24 cellular contexts compared by ENCODE assay signal in genomic region chr6:23277521-23278227, GRCh38.
"Had no signal": no experiment of that assay in that cellular context is flagged by ENCODE, and none has a peak within 500 bp of the region (broad histone marks: within the 10 kb centered on the region; RNA-seq: fewer than 3 reads in every experiment).

No MANE protein-coding gene starts in this region.

- FAIRE-seq: keratinocyte, TTC549 had no signal

- H3K36me3 Mint-ChIP-seq: activated naive CD4-positive, alpha-beta T cell treated with anti-CD3 and anti-CD28 coated beads, Interleukin-2, amount 50 U/mL, for 24 hours had no signal

- H3K27me3 ChIP-seq: breast epithelium, gastroesophageal sphincter, heart left ventricle, spleen, thyroid gland had no signal

- H3K4me3 Mint-ChIP-seq: activated CD8-positive, alpha-beta T cell treated with anti-CD3 and anti-CD28 coated beads, Interleukin-2, amount 10 ng/mL, durations not matched to agents 7 days and 5 days; activated naive CD4-positive, alpha-beta T cell treated with anti-CD3 and anti-CD28 coated beads, Interleukin-2, amount 50 U/mL, for 24 hours; activated T-helper 1 cell treated with anti-CD3 and anti-CD28 coated beads, Interleukin-12 subunit alpha, Interleukin-12 subunit beta, Interleukin-2, Interleukin-4 antibody, amounts not matched to agents 30 ng/mL and 10 ng/mL and 1 ng/mL, durations not matched to agents 14 hours and 24 hours and 36 hours; natural killer cell treated with Interleukin-12 subunit alpha and Interleukin-12 subunit beta and Interleukin-15 and Interleukin-18, amount 100 ng/mL, for 72 hours had no signal

- H3K27me3 Mint-ChIP-seq: activated naive CD4-positive, alpha-beta T cell treated with anti-CD3 and anti-CD28 coated beads, Interleukin-2, amount 50 U/mL, for 24 hours; natural killer cell treated with Interleukin-12 subunit alpha and Interleukin-12 subunit beta and Interleukin-15 and Interleukin-18, amount 100 ng/mL, for 72 hours had no signal

- H3K4me1 Mint-ChIP-seq: activated naive CD4-positive, alpha-beta T cell treated with anti-CD3 and anti-CD28 coated beads, Interleukin-2, amount 50 U/mL, for 24 hours had no signal

- H3K27ac ChIP-seq: breast epithelium, epithelial cell of prostate, gastroesophageal sphincter, heart left ventricle, lower lobe of right lung, spleen, thyroid gland had no signal

- H3K9me3 Mint-ChIP-seq: activated naive CD4-positive, alpha-beta T cell treated with anti-CD3 and anti-CD28 coated beads, Interleukin-2, amount 50 U/mL, for 24 hours; activated T-helper 1 cell treated with anti-CD3 and anti-CD28 coated beads, Interleukin-12 subunit alpha, Interleukin-12 subunit beta, Interleukin-2, Interleukin-4 antibody, amounts not matched to agents 30 ng/mL and 10 ng/mL and 1 ng/mL, durations not matched to agents 14 hours and 24 hours and 36 hours; natural killer cell treated with Interleukin-12 subunit alpha and Interleukin-12 subunit beta and Interleukin-15 and Interleukin-18, amount 100 ng/mL, for 72 hours had no signal

- H3K27ac Mint-ChIP-seq: activated CD8-positive, alpha-beta T cell treated with anti-CD3 and anti-CD28 coated beads, Interleukin-2, amount 10 ng/mL, durations not matched to agents 7 days and 5 days; activated naive CD4-positive, alpha-beta T cell treated with anti-CD3 and anti-CD28 coated beads, Interleukin-2, amount 50 U/mL, for 24 hours; activated T-helper 1 cell treated with anti-CD3 and anti-CD28 coated beads, Interleukin-12 subunit alpha, Interleukin-12 subunit beta, Interleukin-2, Interleukin-4 antibody, amounts not matched to agents 30 ng/mL and 10 ng/mL and 1 ng/mL, durations not matched to agents 14 hours and 24 hours and 36 hours; natural killer cell treated with Interleukin-12 subunit alpha and Interleukin-12 subunit beta and Interleukin-15 and Interleukin-18, amount 100 ng/mL, for 72 hours had no signal

- H3K36me3 ChIP-seq: breast epithelium, gastroesophageal sphincter, heart left ventricle, lower lobe of right lung, spleen, thyroid gland had no signal

- DNase-seq: activated CD4-positive, alpha-beta T cell treated with anti-CD3 and anti-CD28 coated beads for 1 hour; activated CD4-positive, alpha-beta T cell treated with anti-CD3 and anti-CD28 coated beads, Interleukin-2, amount 50 U/mL, for 1 hour; activated CD8-positive, alpha-beta T cell treated with anti-CD3 and anti-CD28 coated beads, Interleukin-2, amount 10 ng/mL, durations not matched to agents 7 days and 5 days; activated gamma-delta T cell treated with Interleukin-2 at 50 U/mL for 16 hours; cerebellar nuclear complex; cortex of kidney; heart left ventricle; lower lobe of right lung; posterior cingulate gyrus; retina; spleen; stimulated activated CD4-positive, alpha-beta T cell treated with anti-CD3 and anti-CD28 coated beads, Interleukin-4, amount 100 ng/mL, for 1 hour; stimulated activated naive CD4-positive, alpha-beta T cell; T-helper 1 cell; thyroid gland had no signal

- H3K4me3 ChIP-seq: breast epithelium, gastroesophageal sphincter, heart left ventricle, lower lobe of right lung, spleen, thyroid gland had no signal

- H3K9me3 ChIP-seq: breast epithelium, gastroesophageal sphincter, heart left ventricle, lower lobe of right lung, spleen, thyroid gland had no signal

- ATAC-seq: activated CD8-positive, alpha-beta T cell treated with anti-CD3 and anti-CD28 coated beads, Interleukin-2, amount 10 ng/mL, durations not matched to agents 7 days and 5 days; gastroesophageal sphincter; heart left ventricle; left lobe of liver; lower lobe of right lung; natural killer cell treated with Interleukin-12 subunit alpha and Interleukin-12 subunit beta and Interleukin-15 and Interleukin-18, amount 100 ng/mL, for 72 hours had no signal

- H3K4me1 ChIP-seq: breast epithelium, gastroesophageal sphincter, heart left ventricle, lower lobe of right lung, spleen, thyroid gland had no signal
